Comparison of ENCODE assay signal across 11 cellular contexts in genomic region chr9:120532475-120532874, GRCh38. TPM values are rescaled to one million over a fixed set of nuclear protein-coding genes. Genes with fewer than 3 reads are reported as not detected.
DNase-seq lines count a peak whose midpoint lies in the region; ATAC-seq, FAIRE-seq and TF ChIP-seq lines count a peak whose summit lies in the region.
"Had no signal": no experiment of that assay in that cellular context is flagged by ENCODE, and none has a peak within 500 bp of the region (broad histone marks: within the 10 kb centered on the region; RNA-seq: fewer than 3 reads in every experiment).

No MANE protein-coding gene starts in this region.

- in situ Hi-C loops in K562 (cut with MboI) = no loop called here
- in situ Hi-C loops in transverse colon (cut with MboI; ENCODE audit: low pct_ligation_motif_present in 1 of 4, low pct_unique_long_range_greater_than_20kb in 1 of 4, low sequenced_read_pairs in 3 of 4) = no loop called here

- no peak for ATAC-seq in K562

- H3K9me3 Mint-ChIP-seq in CD8-positive, alpha-beta memory T cell = no peaks in the 10 kb centered on the region
- H3K9me3 Mint-ChIP-seq: activated naive CD4-positive, alpha-beta T cell treated with anti-CD3 and anti-CD28 coated beads for 36 hours had no signal

- H3K27ac Mint-ChIP-seq in CD8-positive, alpha-beta memory T cell = peak overlapping the region in 1 of 8 donors; percentile 19
- H3K27ac Mint-ChIP-seq: activated naive CD4-positive, alpha-beta T cell treated with anti-CD3 and anti-CD28 coated beads for 36 hours had no signal

- no peak overlapping the region for H3K4me3 Mint-ChIP-seq in CD8-positive, alpha-beta memory T cell
- H3K4me3 Mint-ChIP-seq: activated naive CD4-positive, alpha-beta T cell treated with anti-CD3 and anti-CD28 coated beads for 36 hours had no signal

- H3K36me3 Mint-ChIP-seq in CD8-positive, alpha-beta memory T cell = peaks cover 29 to 95% (median 56%) of the 10 kb centered on the region in 3 donors

- H2AFZ ChIP-seq in K562 (ENCODE audit: low read depth, low read length) (no peak overlapping the region), hepatocyte (no peak overlapping the region)

- no peaks in the 10 kb centered on the region for H3K27me3 Mint-ChIP-seq in CD8-positive, alpha-beta memory T cell

- H3K27me3 ChIP-seq in K562 (ENCODE audit: control insufficient read depth in 2 of 2, insufficient read depth in 2 of 2, low read length in 2 of 2) (no peaks in the 10 kb centered on the region), hepatocyte (no peaks in the 10 kb centered on the region), transverse colon (no peaks in the 10 kb centered on the region)
- H3K27me3 ChIP-seq in CD8-positive, alpha-beta memory T cell (ENCODE audit: insufficient read depth, low read length, poor library complexity, severe bottlenecking) = no peaks in the 10 kb centered on the region

- no peak for TF ChIP-seq CTCF in K562 (IDR thresholded peaks at IDR 0.05 in 2 of 3, conservative IDR thresholded peaks at IDR 0.05 in 1 of 3; ENCODE audit: insufficient read depth in 2 of 3, low read depth in 1 of 3, low read length in 3 of 3)
- no peak for TF ChIP-seq CTCF in hepatocyte (IDR thresholded peaks at IDR 0.05; ENCODE audit: poor library complexity)
- TF ChIP-seq CTCF in transverse colon (IDR thresholded peaks at IDR 0.05) = no peak

- peak in 61 of 76 experiments; percentile 8 to 71 (median 44) for DNase-seq in HUDEP-2 (lab: John Stamatoyannopoulos, UW; ENCODE audit: unreplicated experiment in 76 of 76)
- no peak for DNase-seq in K562 (ENCODE audit: extremely low read depth in 1 of 4, low spot score in 3 of 4)
- DNase-seq in hepatocyte (ENCODE audit: low spot score) = peak; percentile 59
- peak; percentile 63 for DNase-seq in transverse colon
- DNase-seq in CD8-positive, alpha-beta memory T cell = no peak
- DNase-seq in SK-N-DZ (ENCODE audit: low spot score) = no peak
- no peak for DNase-seq in COLO829 (ENCODE audit: low spot score)
- DNase-seq in NCI-H524 treated with DMSO at 0.1 percent for 48 hours (lab: John Stamatoyannopoulos, UW) = no peak
- DNase-seq: activated CD4-positive, CD25-positive, alpha-beta regulatory T cell; activated naive CD4-positive, alpha-beta T cell treated with anti-CD3 and anti-CD28 coated beads for 36 hours had no signal

- no peak for TF ChIP-seq EP300 in K562 (IDR thresholded peaks at IDR 0.05; ENCODE audit: low read length)
- TF ChIP-seq EP300 in transverse colon (IDR thresholded peaks at IDR 0.05; ENCODE audit: low read depth) = no peak

- FAIRE-seq in K562 (lab: Jason Lieb, UNC) = no peak
- FAIRE-seq: GM12878 had no signal

- H3K9ac ChIP-seq in K562 (ENCODE audit: insufficient read depth in 1 of 2, low read depth in 2 of 2, low read length in 2 of 2) = peak overlapping the region in 1 of 2 experiments; percentile 26; a peak in 1 of 4 replicates

- WGBS in K562 (ENCODE audit: insufficient coverage, low coverage, missing lambda C conversion rate) = 71% methylated on average over 6 of the region's 6 CpGs
- WGBS in hepatocyte (ENCODE audit: low lambda C conversion rate, missing lambda C conversion rate) = 88% methylated on average over 6 of the region's 6 CpGs
- WGBS in transverse colon (ENCODE audit: low coverage in 1 of 2), 2 donors = 78% methylated on average over 6 of the region's 6 CpGs; no CpG with 5 or more reads in 1 of the 2 donors

- TF ChIP-seq RAD21 in K562 (CRISPR knock-in tag; conservative IDR thresholded peaks at IDR 0.05 in 1 of 2, IDR thresholded peaks at IDR 0.05 in 1 of 2) = no peak

- CTCF ChIA-PET in K562 (lab: Yijun Ruan, JAX; ENCODE audit: low intra/inter-chr PET ratio) = no interaction called here
- CTCF ChIA-PET in CD8-positive, alpha-beta memory T cell (lab: Charles Lee) = no interaction called here

- H3K9me3 ChIP-seq in K562 (replicated peaks; ENCODE audit: control insufficient read depth, insufficient read depth, low read depth, low read length) (no peaks in the 10 kb centered on the region), hepatocyte (ENCODE audit: low read depth) (no peaks in the 10 kb centered on the region), transverse colon (no peaks in the 10 kb centered on the region)
- H3K9me3 ChIP-seq in CD8-positive, alpha-beta memory T cell (ENCODE audit: low read length) = no peaks in the 10 kb centered on the region

- H3K27ac ChIP-seq in K562 (ENCODE audit: extremely low read depth, low read depth, low read length) = no peak overlapping the region
- peak overlapping the region; percentile 72 for H3K27ac ChIP-seq in hepatocyte
- peak overlapping the region in 3 of 4 donors; percentile 5 to 59 (median 59) for H3K27ac ChIP-seq in transverse colon
- no peak overlapping the region for H3K27ac ChIP-seq in CD8-positive, alpha-beta memory T cell (ENCODE audit: low read depth, low read length)

- H3K79me2 ChIP-seq in K562 (ENCODE audit: control insufficient read depth, insufficient read depth, low read length) (no peaks in the 10 kb centered on the region), hepatocyte (no peaks in the 10 kb centered on the region)

- intact Hi-C loops in K562 (cut with micrococcal nuclease) = no loop called here
- intact Hi-C loops in transverse colon (cut with DNase I; ENCODE audit: low total_unique reads) = no loop called here

- H3K36me3 ChIP-seq in K562 (ENCODE audit: control insufficient read depth, insufficient read depth, low read length) (peaks cover 88% of the 10 kb centered on the region), hepatocyte (replicated peaks; ENCODE audit: insufficient read depth, low read depth) (no peaks in the 10 kb centered on the region), transverse colon (peaks cover 0 to 49% (median 21%) of the 10 kb centered on the region in 4 donors)
- H3K36me3 ChIP-seq in CD8-positive, alpha-beta memory T cell (ENCODE audit: insufficient read depth, low read length) = peaks cover 54% of the 10 kb centered on the region

- BruUV-seq in K562 (replicated peaks; lab: Mats Ljungman, UMichigan) = no TSS peak

- no peak overlapping the region for H3K4me2 ChIP-seq in K562 (ENCODE audit: insufficient read depth, low read length)
- H3K4me2 ChIP-seq in hepatocyte = no peak overlapping the region

- no peaks in the 10 kb centered on the region for H3K9me1 ChIP-seq in K562 (ENCODE audit: control insufficient read depth, insufficient read depth, low read length)

- H3K4me1 Mint-ChIP-seq in CD8-positive, alpha-beta memory T cell = peaks cover 0 to 8% (median 0%) of the 10 kb centered on the region in 3 donors

- no peaks in the 10 kb centered on the region for H3K9me2 ChIP-seq in hepatocyte (replicated peaks; ENCODE audit: insufficient read depth)

- TF ChIP-seq POLR2A in K562 (conservative IDR thresholded peaks at IDR 0.05) (no peak), transverse colon (IDR thresholded peaks at IDR 0.05) (peak; percentile 38)

- H4K20me1 ChIP-seq in K562 (replicated peaks; ENCODE audit: control insufficient read depth, insufficient read depth, low read length) = no peaks in the 10 kb centered on the region
- no peaks in the 10 kb centered on the region for H4K20me1 ChIP-seq in hepatocyte (ENCODE audit: insufficient read depth, poor library complexity, severe bottlenecking)

- peaks cover 0 to 5% of the 10 kb centered on the region in 2 experiments; a peak in 3 of 5 replicates for H3K4me1 ChIP-seq in K562 (replicated peaks in 1 of 2; ENCODE audit: control insufficient read depth in 2 of 2, insufficient read depth in 2 of 2, low read length in 2 of 2)
- H3K4me1 ChIP-seq in hepatocyte (ENCODE audit: insufficient read depth) = peaks cover 10% of the 10 kb centered on the region
- peaks cover 0 to 11% (median 7%) of the 10 kb centered on the region in 4 donors for H3K4me1 ChIP-seq in transverse colon
- no peaks in the 10 kb centered on the region for H3K4me1 ChIP-seq in CD8-positive, alpha-beta memory T cell (ENCODE audit: insufficient read depth, low read length)

- no peak overlapping the region for H3K4me3 ChIP-seq in K562
- no peak overlapping the region for H3K4me3 ChIP-seq in hepatocyte
- no peak overlapping the region for H3K4me3 ChIP-seq in transverse colon
- no peak overlapping the region for H3K4me3 ChIP-seq in CD8-positive, alpha-beta memory T cell (ENCODE audit: low read length)
- H3K4me3 ChIP-seq: GM12878 had no signal

- POLR2A ChIA-PET in K562 (lab: Yijun Ruan, JAX) = interaction anchor here (1.0 to 2.3 kb wide), 4 partner anchors 8 to 16 kb away, joined by 3 to 10 read pairs (median 4); no protein-coding TSS in a partner anchor
- POLR2A ChIA-PET in CD8-positive, alpha-beta memory T cell (lab: Charles Lee) = no interaction called here

TF ChIP-seq in K562, 482 proteins besides CTCF, POLR2A, EP300 and RAD21:
- TF ChIP-seq BMI1 (IDR thresholded peaks at IDR 0.05; ENCODE audit: low read length) = no peak
- TF ChIP-seq KLF1 (tag; IDR thresholded peaks at IDR 0.05) = peak; percentile 59; the same call in 1 of the 2 replicates
TF ChIP-seq in K562: peak in this region for 1.

RNA-seq across cellular contexts. Expression of gene CDK5RAP2, which starts 47.5 kb away (rescaled TPM):
- total RNA-seq in K562 (2011; cell fraction: chromatin; rRNA removed; ENCODE audit: low replicate concordance) = 137 and 219 TPM in 2 replicates
- total RNA-seq in K562 (2011; cell fraction: nucleolus; rRNA removed) = 64.2 and 82.4 TPM in 2 replicates
- total RNA-seq in K562 (2011; cell fraction: nucleoplasm; rRNA removed) = 131 and 136 TPM in 2 replicates
- total RNA-seq in K562 (2014; rRNA removed) (39.5 and 43.1 TPM in 2 replicates), K562 (2014; rRNA removed; fragmentation: Illumina TruSeq; extraction: Trizol) (38.7 and 42.2 TPM in 2 replicates), K562 (2015; rRNA removed; fragmentation: Illumina TruSeq; extraction: Trizol) (48.5 and 52.3 TPM in 2 replicates), K562 (2021) (59.4 and 68.8 TPM in 2 replicates), hepatocyte (28.0 and 30.9 TPM in 2 replicates), transverse colon (100 to 1,000 TPM in 1 of 4 donors, 10 to 100 TPM in 3; 23.6 to 154 (median 28.0) TPM)
- polyA plus RNA-seq in K562 (2011; rRNA removed) (33.8 and 40.9 TPM in 2 replicates), K562 (2014; fragmentation: Illumina TruSeq; extraction: Trizol) (54.6 and 61.3 TPM in 2 replicates), K562 (2014; fragmentation: Nextera tagmentation; extraction: Ambion mirVana) (10 to 100 TPM; 19.9 to 28.0 TPM), K562 (2014; rRNA removed) (41.7 and 63.4 TPM in 2 replicates), hepatocyte (23.9 and 28.8 TPM in 2 replicates)
- polyA plus RNA-seq in K562 (2011; cell fraction: cytosol; rRNA removed) = 20.8 and 22.2 TPM in 2 replicates
- polyA plus RNA-seq in K562 (2011; cell fraction: nucleus; rRNA removed) = 140 and 141 TPM in 2 replicates
- 38.2 and 52.8 TPM in 2 replicates for polyA plus RNA-seq in K562 (2012)
- 74.0 and 76.2 TPM in 2 replicates for polyA minus RNA-seq in K562 (2011; rRNA and poly(A)+ RNA removed)
- polyA minus RNA-seq in K562 (2011; cell fraction: cytosol; rRNA and poly(A)+ RNA removed) = 28.2 and 29.1 TPM in 2 replicates
- polyA minus RNA-seq in K562 (2011; cell fraction: nucleus; rRNA and poly(A)+ RNA removed) = 67.2 and 117 TPM in 2 replicates
- total RNA-seq in CD8-positive, alpha-beta memory T cell = 10 to 100 TPM; 56.6 to 56.8 TPM
- polyA plus RNA-seq in CD8-positive, alpha-beta memory T cell = 34.0 TPM
- 57.5 and 63.5 TPM in 2 replicates for polyA plus RNA-seq in SK-N-DZ (2014; cell fraction: cytosol; rRNA removed)
- 85.6 and 139 TPM in 2 replicates for polyA plus RNA-seq in SK-N-DZ (2014; cell fraction: nucleus; rRNA removed)

Comparison
In these comparisons a context has a peak if more than half of its experiments do, and no peak if none do; other contexts are left out.
1. DNase-seq: peak in HUDEP-2 (61 of 76), hepatocyte (single experiment) and transverse colon (single experiment); none in K562 (0 of 4), CD8-positive, alpha-beta memory T cell (0 of 5), SK-N-DZ (single experiment), COLO829 (single experiment) and NCI-H524 treated with DMSO at 0.1 percent for 48 hours (single experiment).
2. H3K27ac ChIP-seq: peak in hepatocyte (single experiment) and transverse colon (3 of 4); none in K562 (single experiment) and CD8-positive, alpha-beta memory T cell (single experiment).